1 cellular context compared by ENCODE assay signal in genomic region chr6:31403990-31404364, GRCh38.
TF ChIP-seq lines count a peak whose summit lies in the region.

No MANE protein-coding gene starts in this region.

TF ChIP-seq in HEK293, 187 proteins besides CTCF, POLR2A, EP300 and RAD21 (continued from another document):
- TF ChIP-seq ZBTB26 (tag by site-specific recombination; optimal IDR thresholded peaks at IDR 0.05) (peak; percentile 59), GLIS1 (tag by site-specific recombination; IDR thresholded peaks at IDR 0.05) (peak; percentile 44; the same call in 1 of the 2 replicates), ZBTB17 (tag by site-specific recombination; IDR thresholded peaks at IDR 0.05) (0 out of 2 replicates have a peak, but pooled peaks have one; percentile 8), GLIS2 (tag by site-specific recombination; IDR thresholded peaks at IDR 0.05) (peak; percentile 63)
TF ChIP-seq in HEK293: peak in this region for 9; not testable (repeated sequence) for 178.
